Comparison of ENCODE assay signal across 1 cellular context in the genomic region with DNA sequence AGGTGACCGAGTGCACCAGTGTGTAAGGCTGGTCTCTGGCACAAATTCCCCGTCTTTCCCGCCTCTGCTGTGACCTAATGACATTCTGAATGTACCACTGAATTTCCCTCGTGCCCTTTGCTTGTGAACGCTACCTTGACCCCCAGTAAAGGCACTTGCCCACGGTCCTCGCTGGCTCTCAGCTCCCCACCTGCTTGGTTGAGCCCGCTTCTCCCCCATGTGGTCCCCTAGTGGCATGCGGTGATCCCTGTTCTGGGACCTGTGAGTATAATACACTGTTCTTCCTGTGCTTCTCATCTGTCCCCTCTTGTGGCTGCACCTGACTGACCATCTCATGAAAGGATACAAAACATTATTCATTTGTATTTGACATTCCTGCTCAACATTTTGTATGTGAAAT.
TF ChIP-seq lines count a peak whose summit lies in the region.

No MANE protein-coding gene starts in this region.

TF ChIP-seq in GM12878, 131 proteins besides CTCF, POLR2A, EP300 and RAD21 (continued from another document):
- TF ChIP-seq, protein P1, sequence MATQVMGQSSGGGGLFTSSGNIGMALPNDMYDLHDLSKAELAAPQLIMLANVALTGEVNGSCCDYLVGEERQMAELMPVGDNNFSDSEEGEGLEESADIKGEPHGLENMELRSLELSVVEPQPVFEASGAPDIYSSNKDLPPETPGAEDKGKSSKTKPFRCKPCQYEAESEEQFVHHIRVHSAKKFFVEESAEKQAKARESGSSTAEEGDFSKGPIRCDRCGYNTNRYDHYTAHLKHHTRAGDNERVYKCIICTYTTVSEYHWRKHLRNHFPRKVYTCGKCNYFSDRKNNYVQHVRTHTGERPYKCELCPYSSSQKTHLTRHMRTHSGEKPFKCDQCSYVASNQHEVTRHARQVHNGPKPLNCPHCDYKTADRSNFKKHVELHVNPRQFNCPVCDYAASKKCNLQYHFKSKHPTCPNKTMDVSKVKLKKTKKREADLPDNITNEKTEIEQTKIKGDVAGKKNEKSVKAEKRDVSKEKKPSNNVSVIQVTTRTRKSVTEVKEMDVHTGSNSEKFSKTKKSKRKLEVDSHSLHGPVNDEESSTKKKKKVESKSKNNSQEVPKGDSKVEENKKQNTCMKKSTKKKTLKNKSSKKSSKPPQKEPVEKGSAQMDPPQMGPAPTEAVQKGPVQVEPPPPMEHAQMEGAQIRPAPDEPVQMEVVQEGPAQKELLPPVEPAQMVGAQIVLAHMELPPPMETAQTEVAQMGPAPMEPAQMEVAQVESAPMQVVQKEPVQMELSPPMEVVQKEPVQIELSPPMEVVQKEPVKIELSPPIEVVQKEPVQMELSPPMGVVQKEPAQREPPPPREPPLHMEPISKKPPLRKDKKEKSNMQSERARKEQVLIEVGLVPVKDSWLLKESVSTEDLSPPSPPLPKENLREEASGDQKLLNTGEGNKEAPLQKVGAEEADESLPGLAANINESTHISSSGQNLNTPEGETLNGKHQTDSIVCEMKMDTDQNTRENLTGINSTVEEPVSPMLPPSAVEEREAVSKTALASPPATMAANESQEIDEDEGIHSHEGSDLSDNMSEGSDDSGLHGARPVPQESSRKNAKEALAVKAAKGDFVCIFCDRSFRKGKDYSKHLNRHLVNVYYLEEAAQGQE (IDR thresholded peaks at IDR 0.05; ENCODE audit: low read depth, low read length) = no peak
- TF ChIP-seq IRF4 (IDR thresholded peaks at IDR 0.05; ENCODE audit: low read depth, low read length) (no peak), NR2C2 (IDR thresholded peaks at IDR 0.05; ENCODE audit: borderline replicate concordance, control insufficient read depth, insufficient read length, low read depth) (no peak)
